ENCODE assay signal across 1 cellular context in the genomic region with DNA sequence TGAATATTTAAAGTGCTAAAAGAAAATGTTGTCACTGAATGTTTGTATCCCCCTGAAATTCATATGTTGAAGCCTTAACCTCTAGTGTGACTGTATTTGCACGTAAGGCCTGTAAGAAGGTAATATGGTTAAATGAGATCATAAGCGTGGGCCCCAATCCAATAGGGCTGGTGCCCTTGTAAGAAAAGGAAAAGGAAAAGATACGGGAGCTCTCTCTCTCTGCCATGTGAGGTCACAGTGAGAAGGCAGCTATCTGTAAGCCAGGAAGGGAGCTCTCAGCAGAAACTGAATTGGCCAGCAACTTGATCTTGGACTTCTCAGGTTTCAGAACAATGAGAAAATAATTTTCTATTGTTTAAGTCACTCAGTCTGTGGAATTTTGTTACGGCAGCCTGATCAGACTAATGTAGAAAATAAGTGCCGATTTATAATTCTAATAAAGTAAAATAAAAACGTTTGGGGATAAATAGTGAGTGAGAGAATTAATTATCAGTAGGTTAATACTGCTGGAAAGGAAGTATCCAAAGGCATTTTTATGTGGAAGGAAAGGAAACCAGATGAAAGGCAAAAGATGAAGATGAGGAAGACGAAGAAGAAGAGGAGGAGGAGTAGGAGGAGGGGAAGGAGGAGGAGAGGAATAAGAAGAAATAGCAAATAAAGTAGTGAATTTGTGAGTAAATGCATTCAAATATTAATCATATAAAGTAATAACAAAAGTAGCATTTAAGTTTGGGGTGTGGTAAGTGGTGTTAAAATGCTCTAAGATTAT.
TF ChIP-seq lines count a peak whose summit lies in the region.

No MANE protein-coding gene starts in this region.

TF ChIP-seq in K562, 482 proteins besides CTCF, POLR2A, EP300 and RAD21 (continued from another document):
- no peak for TF ChIP-seq SLC30A9 (CRISPR knock-in tag; IDR thresholded peaks at IDR 0.05)
- no peak for TF ChIP-seq SPI1 (IDR thresholded peaks at IDR 0.05; ENCODE audit: borderline replicate concordance, low read depth, low read length)
- no peak for TF ChIP-seq GTF2E2 (tag; IDR thresholded peaks at IDR 0.05)
- no peak for TF ChIP-seq MED1 (CRISPR knock-in tag; IDR thresholded peaks at IDR 0.05; ENCODE audit: borderline replicate concordance)
- no peak for TF ChIP-seq ZKSCAN3 (CRISPR knock-in tag; IDR thresholded peaks at IDR 0.05)
- peak; percentile 46; the same call in 1 of the 2 replicates for TF ChIP-seq SOX6 (IDR thresholded peaks at IDR 0.05)
- no peak for TF ChIP-seq RFX1 (IDR thresholded peaks at IDR 0.05)
- TF ChIP-seq ADNP (tag; IDR thresholded peaks at IDR 0.05): no peak
- no peak for TF ChIP-seq XRCC5 (IDR thresholded peaks at IDR 0.05; ENCODE audit: low read depth, low read length)
- no peak for TF ChIP-seq ZNF184 (CRISPR knock-in tag; IDR thresholded peaks at IDR 0.05)
- TF ChIP-seq MCM7 (IDR thresholded peaks at IDR 0.05): no peak
- TF ChIP-seq HMGXB4 (CRISPR knock-in tag; IDR thresholded peaks at IDR 0.05): no peak
- TF ChIP-seq NR1H2 (CRISPR knock-in tag; IDR thresholded peaks at IDR 0.05): no peak
- no peak for TF ChIP-seq PHB (CRISPR knock-in tag; IDR thresholded peaks at IDR 0.05)
- TF ChIP-seq SMAD1 (IDR thresholded peaks at IDR 0.05; ENCODE audit: low read depth, low read length, partially characterized antibody): no peak
- TF ChIP-seq ATF3 (IDR thresholded peaks at IDR 0.05): 0 out of 2 replicates have a peak, but pooled peaks have one; percentile 20
- TF ChIP-seq ATF3 (CRISPR knock-in tag; conservative IDR thresholded peaks at IDR 0.05): no peak
- no peak for TF ChIP-seq ZNF507 (tag; conservative IDR thresholded peaks at IDR 0.05)
- TF ChIP-seq TARDBP (IDR thresholded peaks at IDR 0.05): no peak
- TF ChIP-seq ILK (tag; IDR thresholded peaks at IDR 0.05; ENCODE audit: borderline replicate concordance, low read depth): no peak
- TF ChIP-seq CTCFL (IDR thresholded peaks at IDR 0.05; ENCODE audit: borderline replicate concordance, insufficient read depth, low read depth, low read length, poor library complexity, severe bottlenecking): no peak
- TF ChIP-seq C11orf30 (IDR thresholded peaks at IDR 0.05; ENCODE audit: low read depth): no peak
